1 cellular context compared by ENCODE assay signal in genomic region chr11:67640021-67640757, GRCh38.
TF ChIP-seq lines count a peak whose summit lies in the region.

No MANE protein-coding gene starts in this region.

TF ChIP-seq in HepG2, 621 proteins besides CTCF, POLR2A, EP300 and RAD21 (continued from another document and continues in another):
- no peak for TF ChIP-seq THAP9 (CRISPR knock-in tag; IDR thresholded peaks at IDR 0.05; ENCODE audit: borderline replicate concordance)
- no peak for TF ChIP-seq ZNF878 (CRISPR knock-in tag; IDR thresholded peaks at IDR 0.05)
- no peak for TF ChIP-seq ZNF562 (CRISPR knock-in tag; IDR thresholded peaks at IDR 0.05; ENCODE audit: borderline replicate concordance)
- 0 out of 2 replicates have a peak, but pooled peaks have one; percentile 65 for TF ChIP-seq ZNF773 (CRISPR knock-in tag; IDR thresholded peaks at IDR 0.05; ENCODE audit: borderline replicate concordance)
- TF ChIP-seq, protein P1, sequence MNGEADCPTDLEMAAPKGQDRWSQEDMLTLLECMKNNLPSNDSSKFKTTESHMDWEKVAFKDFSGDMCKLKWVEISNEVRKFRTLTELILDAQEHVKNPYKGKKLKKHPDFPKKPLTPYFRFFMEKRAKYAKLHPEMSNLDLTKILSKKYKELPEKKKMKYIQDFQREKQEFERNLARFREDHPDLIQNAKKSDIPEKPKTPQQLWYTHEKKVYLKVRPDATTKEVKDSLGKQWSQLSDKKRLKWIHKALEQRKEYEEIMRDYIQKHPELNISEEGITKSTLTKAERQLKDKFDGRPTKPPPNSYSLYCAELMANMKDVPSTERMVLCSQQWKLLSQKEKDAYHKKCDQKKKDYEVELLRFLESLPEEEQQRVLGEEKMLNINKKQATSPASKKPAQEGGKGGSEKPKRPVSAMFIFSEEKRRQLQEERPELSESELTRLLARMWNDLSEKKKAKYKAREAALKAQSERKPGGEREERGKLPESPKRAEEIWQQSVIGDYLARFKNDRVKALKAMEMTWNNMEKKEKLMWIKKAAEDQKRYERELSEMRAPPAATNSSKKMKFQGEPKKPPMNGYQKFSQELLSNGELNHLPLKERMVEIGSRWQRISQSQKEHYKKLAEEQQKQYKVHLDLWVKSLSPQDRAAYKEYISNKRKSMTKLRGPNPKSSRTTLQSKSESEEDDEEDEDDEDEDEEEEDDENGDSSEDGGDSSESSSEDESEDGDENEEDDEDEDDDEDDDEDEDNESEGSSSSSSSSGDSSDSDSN (CRISPR knock-in tag; IDR thresholded peaks at IDR 0.05) = no peak
- TF ChIP-seq ZNF253 (CRISPR knock-in tag; IDR thresholded peaks at IDR 0.05; ENCODE audit: borderline replicate concordance) = no peak
- TF ChIP-seq BRCA1 (CRISPR knock-in tag; IDR thresholded peaks at IDR 0.05) = no peak
- TF ChIP-seq ZFP36L2 (CRISPR knock-in tag; IDR thresholded peaks at IDR 0.05) = no peak
- TF ChIP-seq, protein P2, sequence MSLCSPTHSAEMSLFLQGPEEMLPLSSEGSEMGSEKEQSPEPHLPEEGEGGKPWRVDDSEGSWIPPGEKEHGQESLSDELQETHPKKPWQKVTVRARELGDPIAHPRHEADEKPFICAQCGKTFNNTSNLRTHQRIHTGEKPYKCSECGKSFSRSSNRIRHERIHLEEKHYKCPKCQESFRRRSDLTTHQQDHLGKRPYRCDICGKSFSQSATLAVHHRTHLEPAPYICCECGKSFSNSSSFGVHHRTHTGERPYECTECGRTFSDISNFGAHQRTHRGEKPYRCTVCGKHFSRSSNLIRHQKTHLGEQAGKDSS (CRISPR knock-in tag; IDR thresholded peaks at IDR 0.05; ENCODE audit: borderline replicate concordance, low read depth) = no peak
- TF ChIP-seq ZNF709 (CRISPR knock-in tag; IDR thresholded peaks at IDR 0.05) = no peak
- peak; percentile 32; the same call in 1 of the 2 replicates for TF ChIP-seq ZNF766 (CRISPR knock-in tag; IDR thresholded peaks at IDR 0.05; ENCODE audit: borderline replicate concordance)
- TF ChIP-seq, protein P3, sequence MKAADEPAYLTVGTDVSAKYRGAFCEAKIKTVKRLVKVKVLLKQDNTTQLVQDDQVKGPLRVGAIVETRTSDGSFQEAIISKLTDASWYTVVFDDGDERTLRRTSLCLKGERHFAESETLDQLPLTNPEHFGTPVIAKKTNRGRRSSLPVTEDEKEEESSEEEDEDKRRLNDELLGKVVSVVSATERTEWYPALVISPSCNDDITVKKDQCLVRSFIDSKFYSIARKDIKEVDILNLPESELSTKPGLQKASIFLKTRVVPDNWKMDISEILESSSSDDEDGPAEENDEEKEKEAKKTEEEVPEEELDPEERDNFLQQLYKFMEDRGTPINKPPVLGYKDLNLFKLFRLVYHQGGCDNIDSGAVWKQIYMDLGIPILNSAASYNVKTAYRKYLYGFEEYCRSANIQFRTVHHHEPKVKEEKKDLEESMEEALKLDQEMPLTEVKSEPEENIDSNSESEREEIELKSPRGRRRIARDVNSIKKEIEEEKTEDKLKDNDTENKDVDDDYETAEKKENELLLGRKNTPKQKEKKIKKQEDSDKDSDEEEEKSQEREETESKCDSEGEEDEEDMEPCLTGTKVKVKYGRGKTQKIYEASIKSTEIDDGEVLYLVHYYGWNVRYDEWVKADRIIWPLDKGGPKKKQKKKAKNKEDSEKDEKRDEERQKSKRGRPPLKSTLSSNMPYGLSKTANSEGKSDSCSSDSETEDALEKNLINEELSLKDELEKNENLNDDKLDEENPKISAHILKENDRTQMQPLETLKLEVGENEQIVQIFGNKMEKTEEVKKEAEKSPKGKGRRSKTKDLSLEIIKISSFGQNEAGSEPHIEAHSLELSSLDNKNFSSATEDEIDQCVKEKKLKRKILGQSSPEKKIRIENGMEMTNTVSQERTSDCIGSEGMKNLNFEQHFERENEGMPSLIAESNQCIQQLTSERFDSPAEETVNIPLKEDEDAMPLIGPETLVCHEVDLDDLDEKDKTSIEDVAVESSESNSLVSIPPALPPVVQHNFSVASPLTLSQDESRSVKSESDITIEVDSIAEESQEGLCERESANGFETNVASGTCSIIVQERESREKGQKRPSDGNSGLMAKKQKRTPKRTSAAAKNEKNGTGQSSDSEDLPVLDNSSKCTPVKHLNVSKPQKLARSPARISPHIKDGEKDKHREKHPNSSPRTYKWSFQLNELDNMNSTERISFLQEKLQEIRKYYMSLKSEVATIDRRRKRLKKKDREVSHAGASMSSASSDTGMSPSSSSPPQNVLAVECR (CRISPR knock-in tag; IDR thresholded peaks at IDR 0.05; ENCODE audit: borderline replicate concordance) = peak; percentile 39; the same call in 1 of the 2 replicates
- TF ChIP-seq, protein P4, sequence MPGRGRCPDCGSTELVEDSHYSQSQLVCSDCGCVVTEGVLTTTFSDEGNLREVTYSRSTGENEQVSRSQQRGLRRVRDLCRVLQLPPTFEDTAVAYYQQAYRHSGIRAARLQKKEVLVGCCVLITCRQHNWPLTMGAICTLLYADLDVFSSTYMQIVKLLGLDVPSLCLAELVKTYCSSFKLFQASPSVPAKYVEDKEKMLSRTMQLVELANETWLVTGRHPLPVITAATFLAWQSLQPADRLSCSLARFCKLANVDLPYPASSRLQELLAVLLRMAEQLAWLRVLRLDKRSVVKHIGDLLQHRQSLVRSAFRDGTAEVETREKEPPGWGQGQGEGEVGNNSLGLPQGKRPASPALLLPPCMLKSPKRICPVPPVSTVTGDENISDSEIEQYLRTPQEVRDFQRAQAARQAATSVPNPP (CRISPR knock-in tag; IDR thresholded peaks at IDR 0.05) = no peak
- no peak for TF ChIP-seq ZNF292 (CRISPR knock-in tag; IDR thresholded peaks at IDR 0.05; ENCODE audit: borderline replicate concordance, low read depth)
- TF ChIP-seq HNRNPL (IDR thresholded peaks at IDR 0.05; ENCODE audit: low read depth, low read length) = 0 out of 2 replicates have a peak, but pooled peaks have one; percentile 57
- no peak for TF ChIP-seq SOX13 (IDR thresholded peaks at IDR 0.05)
- no peak for TF ChIP-seq SOX13 (CRISPR knock-in tag; conservative IDR thresholded peaks at IDR 0.05 in 1 of 2, IDR thresholded peaks at IDR 0.05 in 1 of 2)
- no peak for TF ChIP-seq RARA (CRISPR knock-in tag; IDR thresholded peaks at IDR 0.05)
- TF ChIP-seq, protein P5, sequence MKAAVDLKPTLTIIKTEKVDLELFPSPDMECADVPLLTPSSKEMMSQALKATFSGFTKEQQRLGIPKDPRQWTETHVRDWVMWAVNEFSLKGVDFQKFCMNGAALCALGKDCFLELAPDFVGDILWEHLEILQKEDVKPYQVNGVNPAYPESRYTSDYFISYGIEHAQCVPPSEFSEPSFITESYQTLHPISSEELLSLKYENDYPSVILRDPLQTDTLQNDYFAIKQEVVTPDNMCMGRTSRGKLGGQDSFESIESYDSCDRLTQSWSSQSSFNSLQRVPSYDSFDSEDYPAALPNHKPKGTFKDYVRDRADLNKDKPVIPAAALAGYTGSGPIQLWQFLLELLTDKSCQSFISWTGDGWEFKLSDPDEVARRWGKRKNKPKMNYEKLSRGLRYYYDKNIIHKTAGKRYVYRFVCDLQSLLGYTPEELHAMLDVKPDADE (CRISPR knock-in tag; IDR thresholded peaks at IDR 0.05) = no peak
- no peak for TF ChIP-seq ZNF567 (CRISPR knock-in tag; IDR thresholded peaks at IDR 0.05; ENCODE audit: borderline replicate concordance)
- TF ChIP-seq HDAC2 (CRISPR knock-in tag; IDR thresholded peaks at IDR 0.05) = no peak
- TF ChIP-seq ZNF121 (CRISPR knock-in tag; IDR thresholded peaks at IDR 0.05) = no peak
- TF ChIP-seq JUNB (CRISPR knock-in tag; IDR thresholded peaks at IDR 0.05; ENCODE audit: borderline replicate concordance) = no peak
- no peak for TF ChIP-seq RXRB (CRISPR knock-in tag; IDR thresholded peaks at IDR 0.05; ENCODE audit: borderline replicate concordance)
- no peak for TF ChIP-seq MBD4 (IDR thresholded peaks at IDR 0.05; ENCODE audit: borderline replicate concordance, low read length)
- peak; percentile 39; the same call in 1 of the 2 replicates for TF ChIP-seq ZNF768 (CRISPR knock-in tag; IDR thresholded peaks at IDR 0.05)
- no peak for TF ChIP-seq ZBTB20 (CRISPR knock-in tag; IDR thresholded peaks at IDR 0.05; ENCODE audit: borderline replicate concordance, low read depth)
- peak; percentile 55; the same call in 1 of the 2 replicates for TF ChIP-seq NRL (CRISPR knock-in tag; IDR thresholded peaks at IDR 0.05; ENCODE audit: borderline replicate concordance)
- TF ChIP-seq ZNF256 (CRISPR knock-in tag; conservative IDR thresholded peaks at IDR 0.05) = peak; percentile 80; the same call in 1 of the 2 replicates
- TF ChIP-seq GATAD2A (CRISPR knock-in tag; IDR thresholded peaks at IDR 0.05) = no peak
- TF ChIP-seq IRX3 (CRISPR knock-in tag; IDR thresholded peaks at IDR 0.05; ENCODE audit: borderline replicate concordance, low read depth) = peak; percentile 72; the same call in 1 of the 2 replicates
- no peak for TF ChIP-seq ZNF333 (CRISPR knock-in tag; IDR thresholded peaks at IDR 0.05; ENCODE audit: borderline replicate concordance)
- TF ChIP-seq ZNF576 (CRISPR knock-in tag; IDR thresholded peaks at IDR 0.05) = no peak
- TF ChIP-seq MZF1 (CRISPR knock-in tag; IDR thresholded peaks at IDR 0.05; ENCODE audit: borderline replicate concordance) = no peak
- TF ChIP-seq SSRP1 (CRISPR knock-in tag; IDR thresholded peaks at IDR 0.05) = no peak
- TF ChIP-seq, protein P6, sequence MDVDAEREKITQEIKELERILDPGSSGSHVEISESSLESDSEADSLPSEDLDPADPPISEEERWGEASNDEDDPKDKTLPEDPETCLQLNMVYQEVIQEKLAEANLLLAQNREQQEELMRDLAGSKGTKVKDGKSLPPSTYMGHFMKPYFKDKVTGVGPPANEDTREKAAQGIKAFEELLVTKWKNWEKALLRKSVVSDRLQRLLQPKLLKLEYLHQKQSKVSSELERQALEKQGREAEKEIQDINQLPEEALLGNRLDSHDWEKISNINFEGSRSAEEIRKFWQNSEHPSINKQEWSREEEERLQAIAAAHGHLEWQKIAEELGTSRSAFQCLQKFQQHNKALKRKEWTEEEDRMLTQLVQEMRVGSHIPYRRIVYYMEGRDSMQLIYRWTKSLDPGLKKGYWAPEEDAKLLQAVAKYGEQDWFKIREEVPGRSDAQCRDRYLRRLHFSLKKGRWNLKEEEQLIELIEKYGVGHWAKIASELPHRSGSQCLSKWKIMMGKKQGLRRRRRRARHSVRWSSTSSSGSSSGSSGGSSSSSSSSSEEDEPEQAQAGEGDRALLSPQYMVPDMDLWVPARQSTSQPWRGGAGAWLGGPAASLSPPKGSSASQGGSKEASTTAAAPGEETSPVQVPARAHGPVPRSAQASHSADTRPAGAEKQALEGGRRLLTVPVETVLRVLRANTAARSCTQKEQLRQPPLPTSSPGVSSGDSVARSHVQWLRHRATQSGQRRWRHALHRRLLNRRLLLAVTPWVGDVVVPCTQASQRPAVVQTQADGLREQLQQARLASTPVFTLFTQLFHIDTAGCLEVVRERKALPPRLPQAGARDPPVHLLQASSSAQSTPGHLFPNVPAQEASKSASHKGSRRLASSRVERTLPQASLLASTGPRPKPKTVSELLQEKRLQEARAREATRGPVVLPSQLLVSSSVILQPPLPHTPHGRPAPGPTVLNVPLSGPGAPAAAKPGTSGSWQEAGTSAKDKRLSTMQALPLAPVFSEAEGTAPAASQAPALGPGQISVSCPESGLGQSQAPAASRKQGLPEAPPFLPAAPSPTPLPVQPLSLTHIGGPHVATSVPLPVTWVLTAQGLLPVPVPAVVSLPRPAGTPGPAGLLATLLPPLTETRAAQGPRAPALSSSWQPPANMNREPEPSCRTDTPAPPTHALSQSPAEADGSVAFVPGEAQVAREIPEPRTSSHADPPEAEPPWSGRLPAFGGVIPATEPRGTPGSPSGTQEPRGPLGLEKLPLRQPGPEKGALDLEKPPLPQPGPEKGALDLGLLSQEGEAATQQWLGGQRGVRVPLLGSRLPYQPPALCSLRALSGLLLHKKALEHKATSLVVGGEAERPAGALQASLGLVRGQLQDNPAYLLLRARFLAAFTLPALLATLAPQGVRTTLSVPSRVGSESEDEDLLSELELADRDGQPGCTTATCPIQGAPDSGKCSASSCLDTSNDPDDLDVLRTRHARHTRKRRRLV (CRISPR knock-in tag; IDR thresholded peaks at IDR 0.05) = no peak
- TF ChIP-seq ZBTB3 (CRISPR knock-in tag; IDR thresholded peaks at IDR 0.05; ENCODE audit: borderline replicate concordance, low read depth) = no peak
- TF ChIP-seq ZNF746 (CRISPR knock-in tag; IDR thresholded peaks at IDR 0.05) = no peak
- TF ChIP-seq MTA1 (CRISPR knock-in tag; IDR thresholded peaks at IDR 0.05; ENCODE audit: borderline replicate concordance) = no peak; the same call in 1 of the 2 replicates
- no peak for TF ChIP-seq ARID2 (CRISPR knock-in tag; IDR thresholded peaks at IDR 0.05; ENCODE audit: borderline replicate concordance)
- no peak for TF ChIP-seq ISL2 (CRISPR knock-in tag; IDR thresholded peaks at IDR 0.05)
- no peak for TF ChIP-seq ZBTB39 (CRISPR knock-in tag; IDR thresholded peaks at IDR 0.05)
- no peak; the same call in 1 of the 2 replicates for TF ChIP-seq MEIS2 (CRISPR knock-in tag; IDR thresholded peaks at IDR 0.05)
- TF ChIP-seq ZNF550 (CRISPR knock-in tag; IDR thresholded peaks at IDR 0.05; ENCODE audit: borderline replicate concordance) = no peak
